8 cellular contexts compared by ENCODE assay signal in the genomic region with DNA sequence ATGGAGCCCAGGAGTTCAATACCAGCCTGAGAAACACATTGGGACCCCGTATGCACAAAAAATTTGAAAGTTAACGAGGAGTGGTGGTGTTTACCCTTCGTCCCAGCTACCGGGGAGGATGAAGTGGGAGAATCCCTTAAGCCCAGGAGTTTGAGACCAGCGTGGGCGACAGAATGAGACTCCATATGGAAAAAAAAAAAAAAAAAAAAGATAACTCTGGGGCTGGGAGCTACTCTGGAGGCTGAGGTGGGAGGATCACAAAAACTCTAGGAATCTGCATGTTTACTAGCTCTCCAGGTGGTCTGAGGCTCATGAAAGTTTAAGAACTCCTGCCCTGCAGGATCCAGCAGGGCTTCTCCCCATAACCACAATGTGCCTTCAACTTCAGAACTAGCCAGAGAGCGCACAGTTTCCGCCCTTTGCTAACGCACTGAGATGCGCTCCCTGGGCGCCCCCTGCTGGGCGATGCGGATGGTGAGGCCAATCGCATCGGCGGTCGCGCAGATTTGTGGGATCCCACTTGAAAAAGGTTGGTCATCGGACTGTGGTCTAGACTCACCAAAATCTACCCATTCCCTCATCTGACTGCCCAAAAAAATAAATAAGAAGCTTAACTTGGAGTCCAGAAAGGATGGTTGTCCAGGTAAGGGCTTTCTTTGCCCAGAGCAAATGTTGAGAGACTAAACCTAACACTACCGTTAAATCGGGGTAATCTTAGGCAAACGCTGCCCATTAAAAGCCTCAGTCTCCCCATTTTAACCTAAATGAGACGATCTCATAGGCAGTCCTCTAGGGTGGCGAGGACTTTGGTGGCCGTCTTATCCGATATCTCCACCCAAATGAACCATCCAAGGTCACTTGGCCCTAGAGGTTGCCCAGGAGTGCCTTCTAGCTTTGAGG. TPM values are rescaled to one million over a fixed set of nuclear protein-coding genes. Genes with fewer than 3 reads are reported as not detected.
A peak's percentile ranks its signal among the peaks of the same experiment; 100 is the strongest.
DNase-seq lines count a peak whose midpoint lies in the region; ATAC-seq and TF ChIP-seq lines count a peak whose summit lies in the region.

No MANE protein-coding gene starts in this region.

- H3K4me3 ChIP-seq in adipocyte (ENCODE audit: low read length) (no peak overlapping the region), right atrium auricular region (no peak overlapping the region), sigmoid colon (no peak overlapping the region)

- TF ChIP-seq EP300 in sigmoid colon (IDR thresholded peaks at IDR 0.05): no peak

- DNase-seq in GM10248 (ENCODE audit: extremely low spot score): peak; percentile 87
- DNase-seq in M059J (ENCODE audit: low read depth): peak; percentile 76
- peak; percentile 67 to 81 (median 75) for DNase-seq in T-helper 2 cell
- DNase-seq in adipocyte (ENCODE audit: low read depth): peak; percentile 75
- peak; percentile 76 for DNase-seq in right atrium auricular region (ENCODE audit: low spot score)
- DNase-seq in sigmoid colon: peak; percentile 71

- H3K36me3 ChIP-seq in adipocyte (ENCODE audit: control insufficient read depth, insufficient read depth, low read length, severe bottlenecking) (no peaks in the 10 kb centered on the region), right atrium auricular region (no peaks in the 10 kb centered on the region), sigmoid colon (no peaks in the 10 kb centered on the region)

- ATAC-seq in GM21390 (IDR thresholded peaks at IDR 0.05; ENCODE audit: unreplicated experiment): no peak
- ATAC-seq in HG03025 (IDR thresholded peaks at IDR 0.05; ENCODE audit: low FRiP score, unreplicated experiment): no peak

- H3K9ac ChIP-seq in adipocyte (ENCODE audit: low read length): no peak overlapping the region

- 22 to 34% methylated on average over 26 of the region's 26 CpGs for WGBS in sigmoid colon, 2 donors

- H3K27ac ChIP-seq in right atrium auricular region (no peak overlapping the region), sigmoid colon (no peak overlapping the region)

- POLR2A ChIA-PET in GM10248 (lab: Yijun Ruan, JAX): no interaction called here

- TF ChIP-seq CTCF in GM10248 (IDR thresholded peaks at IDR 0.05; ENCODE audit: control extremely low read depth, extremely low read depth, low read depth, missing control alignments) (peak; percentile 97), right atrium auricular region (IDR thresholded peaks at IDR 0.05) (peak; percentile 59 to 82), sigmoid colon (IDR thresholded peaks at IDR 0.05) (peak; percentile 26 to 81 (median 67))

- no peaks in the 10 kb centered on the region for H3K9me3 ChIP-seq in adipocyte (ENCODE audit: control insufficient read depth, low read length)
- no peaks in the 10 kb centered on the region for H3K9me3 ChIP-seq in right atrium auricular region
- H3K9me3 ChIP-seq in sigmoid colon: no peaks in the 10 kb centered on the region

- H3K4me1 ChIP-seq in adipocyte (ENCODE audit: control insufficient read depth, insufficient read depth, low read length) (no peaks in the 10 kb centered on the region), right atrium auricular region (peaks cover 0 to 14% of the 10 kb centered on the region in 2 donors), sigmoid colon (peaks cover 0 to 12% (median 12%) of the 10 kb centered on the region in 4 donors)

- CTCF ChIA-PET in GM10248 (lab: Yijun Ruan, JAX): interaction anchor here (0.7 to 4.6 kb wide), 39 partner anchors 9 to 298 kb away, joined by 3 to 61 read pairs (median 3); partner anchors contain the start of genes CD52, CEP85, CRYBG2 and SH3BGRL3

- H3K27me3 ChIP-seq in adipocyte (replicated peaks; ENCODE audit: control insufficient read depth, insufficient read depth, low read length): peaks cover 48% of the 10 kb centered on the region
- H3K27me3 ChIP-seq in right atrium auricular region: peaks cover 13% of the 10 kb centered on the region in 2 donors
- H3K27me3 ChIP-seq in sigmoid colon: peaks cover 26 to 71% (median 47%) of the 10 kb centered on the region in 3 donors

- no peak for TF ChIP-seq POLR2A in sigmoid colon (IDR thresholded peaks at IDR 0.05)

- intact Hi-C loops in sigmoid colon (cut with DNase I): no loop called here

RNA-seq across cellular contexts. Expression of gene ZNF683, which starts 8.8 kb away (rescaled TPM):
- not detected in 2 replicates for total RNA-seq in M059J (2014; rRNA removed; shearing (Covaris generic))
- total RNA-seq in right atrium auricular region (not detected), sigmoid colon (not detected)
- under 1 TPM in 1 of 3 donors, not detected in 2; 0.52 TPM for polyA plus RNA-seq in sigmoid colon

RNA-seq across cellular contexts. Expression of gene CRYBG2, which starts 9.9 kb away (rescaled TPM):
- total RNA-seq in M059J (2014; rRNA removed; shearing (Covaris generic)): 0.42 and 2.0 TPM in 2 replicates
- total RNA-seq in right atrium auricular region (not detected), sigmoid colon (1 to 10 TPM in 1 of 4 donors, under 1 TPM in 1, not detected in 2; 0.55 to 1.8 TPM)
- polyA plus RNA-seq in sigmoid colon: 10 to 100 TPM; 13.8 to 21.0 (median 19.9) TPM

RNA-seq across cellular contexts. Expression of gene CD52, which starts 46.0 kb away (rescaled TPM):
- not detected in 2 replicates for total RNA-seq in M059J (2014; rRNA removed; shearing (Covaris generic))
- total RNA-seq in right atrium auricular region (1 to 10 TPM; 4.9 to 5.8 TPM), sigmoid colon (1 to 10 TPM in 2 of 4 donors, not detected in 2; 1.6 to 5.7 TPM)
- 100 to 1,000 TPM in 1 of 3 donors, 10 to 100 TPM in 2; 19.8 to 556 (median 41.4) TPM for polyA plus RNA-seq in sigmoid colon

RNA-seq across cellular contexts. Expression of gene LIN28A, which starts 46.8 kb away (rescaled TPM):
- total RNA-seq in M059J (2014; rRNA removed; shearing (Covaris generic)): not detected in 2 replicates
- not detected for total RNA-seq in right atrium auricular region
- total RNA-seq in sigmoid colon: not detected
- polyA plus RNA-seq in sigmoid colon: not detected

RNA-seq across cellular contexts. Expression of gene UBXN11, which starts 57.4 kb away (rescaled TPM):
- 4.1 and 7.3 TPM in 2 replicates for total RNA-seq in M059J (2014; rRNA removed; shearing (Covaris generic))
- total RNA-seq in right atrium auricular region (1 to 10 TPM; 4.5 to 7.4 TPM), sigmoid colon (10 to 100 TPM in 3 of 4 donors, 1 to 10 TPM in 1; 9.8 to 17.7 (median 13.1) TPM)
- 10 to 100 TPM in 1 of 3 donors, 1 to 10 TPM in 2; 3.0 to 22.7 (median 4.2) TPM for polyA plus RNA-seq in sigmoid colon
